In genomic region chr19:16369664-16370576, GRCh38 we compare ENCODE assay signal across 11 cellular contexts. TPM values are rescaled to one million over a fixed set of nuclear protein-coding genes. Genes with fewer than 3 reads are reported as not detected.
DNase-seq lines count a peak whose midpoint lies in the region; ATAC-seq, FAIRE-seq and TF ChIP-seq lines count a peak whose summit lies in the region.
"Had no signal": no experiment of that assay in that cellular context is flagged by ENCODE, and none has a peak within 500 bp of the region (broad histone marks: within the 10 kb centered on the region; RNA-seq: fewer than 3 reads in every experiment).

No MANE protein-coding gene starts in this region.

- H3K9me3 ChIP-seq in HepG2 (ENCODE audit: low read length) (no peaks in the 10 kb centered on the region), trophoblast cell (ENCODE audit: insufficient read depth, low read depth, low read length) (peaks cover 5% of the 10 kb centered on the region)

- TF ChIP-seq EP300 in HepG2 (IDR thresholded peaks at IDR 0.05; ENCODE audit: low read depth in 2 of 2, low read length in 2 of 2) (no peak), HepG2 (CRISPR knock-in tag; IDR thresholded peaks at IDR 0.05; ENCODE audit: borderline replicate concordance) (no peak)

- H3K27ac ChIP-seq in KMS-11 (peak overlapping the region; percentile 78; the same call in 1 of the 2 replicates), HepG2 (ENCODE audit: extremely low read length, insufficient read depth, low read length) (no peak overlapping the region), trophoblast cell (ENCODE audit: low read depth, low read length) (no peak overlapping the region)

- peaks cover 24% of the 10 kb centered on the region for H3K27me3 Mint-ChIP-seq in activated naive CD8-positive, alpha-beta T cell treated with anti-CD3 and anti-CD28 coated beads for 36 hours

- H3K27ac Mint-ChIP-seq in activated naive CD8-positive, alpha-beta T cell treated with anti-CD3 and anti-CD28 coated beads for 36 hours: peak overlapping the region; percentile 43

- no peak overlapping the region for H2BK120ac ChIP-seq in trophoblast cell (ENCODE audit: insufficient read depth, low read length, poor library complexity)

- no peak overlapping the region for H2BK5ac ChIP-seq in trophoblast cell (ENCODE audit: low read depth, low read length, poor library complexity)

- TF ChIP-seq RAD21 in HepG2 (CRISPR knock-in tag; IDR thresholded peaks at IDR 0.05): no peak

- H4K20me1 ChIP-seq in KMS-11 (ENCODE audit: insufficient read depth): no peaks in the 10 kb centered on the region
- no peaks in the 10 kb centered on the region for H4K20me1 ChIP-seq in HepG2 (ENCODE audit: insufficient read depth, low read length)

- CTCF ChIA-PET in HepG2 (lab: Yijun Ruan, JAX; ENCODE audit: low intra/inter-chr PET ratio, low total read pairs): no interaction called here

- FAIRE-seq in HepG2 (lab: Jason Lieb, UNC): no peak
- FAIRE-seq: K562 had no signal

- H4K12ac ChIP-seq in trophoblast cell (ENCODE audit: low read depth, low read length): no peak overlapping the region

- no peak overlapping the region for H3K9ac ChIP-seq in KMS-11
- H3K9ac ChIP-seq in HepG2 (ENCODE audit: insufficient read depth, low read depth, low read length): no peak overlapping the region
- no peak overlapping the region for H3K9ac ChIP-seq in trophoblast cell (ENCODE audit: low read length)

- no peaks in the 10 kb centered on the region for H3K9me3 Mint-ChIP-seq in activated naive CD8-positive, alpha-beta T cell treated with anti-CD3 and anti-CD28 coated beads for 36 hours

- no peak overlapping the region for H4K8ac ChIP-seq in trophoblast cell (ENCODE audit: low read depth, low read length)

- BruUV-seq in HepG2 (replicated peaks; lab: Mats Ljungman, UMichigan): no TSS peak

- POLR2A ChIA-PET in HepG2 (lab: Yijun Ruan, JAX): no interaction called here

- in situ Hi-C loops in HepG2 (cut with HindIII; ENCODE audit: extremely low pct_ligation_motif_present, low pct_unique_long_range_greater_than_20kb): no loop called here

- no peak overlapping the region for H4K91ac ChIP-seq in trophoblast cell (ENCODE audit: low read depth, low read length)

- no peak overlapping the region for H3K23ac ChIP-seq in trophoblast cell (ENCODE audit: low read length)

- no peak for DNase-seq in activated naive CD8-positive, alpha-beta T cell treated with anti-CD3 and anti-CD28 coated beads for 36 hours
- DNase-seq in stimulated activated CD4-positive, alpha-beta T cell treated with anti-CD3 and anti-CD28 coated beads, TNF-alpha, amount 100 ng/mL, for 4 hours (ENCODE audit: low read depth in 3 of 3): peak in 2 of 3 experiments; percentile 31 to 49
- DNase-seq in amniotic stem cell (lab: John Stamatoyannopoulos, UW): no peak
- no peak for DNase-seq in HepG2 (ENCODE audit: low spot score)
- no peak for DNase-seq in trophoblast cell
- DNase-seq: mammary epithelial cell, NCI-H510A had no signal

- peaks cover 69% of the 10 kb centered on the region for H3K4me1 Mint-ChIP-seq in activated naive CD8-positive, alpha-beta T cell treated with anti-CD3 and anti-CD28 coated beads for 36 hours

- intact Hi-C loops in HepG2 (cut with micrococcal nuclease; ENCODE audit: unreplicated experiment): no loop called here

- H3K18ac ChIP-seq in trophoblast cell (ENCODE audit: low read length): no peak overlapping the region

- H3K4me1 ChIP-seq in KMS-11 (ENCODE audit: low read depth, poor library complexity, severe bottlenecking) (peaks cover 93% of the 10 kb centered on the region), HepG2 (ENCODE audit: insufficient read depth, low read length) (peaks cover 46% of the 10 kb centered on the region), trophoblast cell (ENCODE audit: control insufficient read depth in 1 of 2, insufficient read depth in 2 of 2, low read length in 2 of 2) (no peaks in the 10 kb centered on the region)

- peak; percentile 4 to 8 for ATAC-seq in activated CD4-positive, CD25-positive, alpha-beta regulatory T cell treated with anti-CD3 and anti-CD28 coated beads, Interleukin-2, amount 50 U/mL, for 24 hours
- ATAC-seq in HG03342 (IDR thresholded peaks at IDR 0.05; ENCODE audit: unreplicated experiment): no peak
- ATAC-seq in HepG2: no peak
- ATAC-seq: K562 had no signal

- peaks cover 11% of the 10 kb centered on the region for H3K36me3 Mint-ChIP-seq in activated naive CD8-positive, alpha-beta T cell treated with anti-CD3 and anti-CD28 coated beads for 36 hours

- no peak for TF ChIP-seq POLR2A in HepG2 (IDR thresholded peaks at IDR 0.05; ENCODE audit: insufficient read depth in 1 of 2, low read depth in 2 of 2, low read length in 2 of 2)

- no peak for TF ChIP-seq CTCF in KMS-11 (conservative IDR thresholded peaks at IDR 0.05; ENCODE audit: low read depth, low read length)
- TF ChIP-seq CTCF in HepG2 (CRISPR knock-in tag; IDR thresholded peaks at IDR 0.05): no peak

- no peaks in the 10 kb centered on the region for H3K36me3 ChIP-seq in KMS-11 (ENCODE audit: insufficient read depth)
- peaks cover 4 to 26% of the 10 kb centered on the region in 2 experiments for H3K36me3 ChIP-seq in HepG2 (replicated peaks in 1 of 2; ENCODE audit: control insufficient read depth in 1 of 2, insufficient read depth in 2 of 2, low read length in 2 of 2)
- H3K36me3 ChIP-seq in trophoblast cell (ENCODE audit: control insufficient read depth in 1 of 2, insufficient read depth in 2 of 2, low read length in 2 of 2): peaks cover 14 to 27% of the 10 kb centered on the region in 2 experiments

- H2AFZ ChIP-seq in KMS-11 (ENCODE audit: low read depth) (no peak overlapping the region), HepG2 (ENCODE audit: low read length) (no peak overlapping the region), trophoblast cell (ENCODE audit: insufficient read depth, low read length, poor library complexity) (no peak overlapping the region)

- H3K27me3 ChIP-seq in KMS-11 (ENCODE audit: insufficient read depth, low read depth) (no peaks in the 10 kb centered on the region), HepG2 (ENCODE audit: control insufficient read depth in 1 of 2, insufficient read depth in 2 of 2, low read length in 2 of 2) (no peaks in the 10 kb centered on the region), trophoblast cell (ENCODE audit: insufficient read depth, low read length) (no peaks in the 10 kb centered on the region)

- H3K4me2 ChIP-seq in KMS-11 (peak overlapping the region; percentile 92; the same call in 1 of the 2 replicates), HepG2 (ENCODE audit: low read depth, low read length) (no peak overlapping the region), trophoblast cell (ENCODE audit: low read length) (no peak overlapping the region)

- no peak overlapping the region for H3K14ac ChIP-seq in trophoblast cell (ENCODE audit: low read length)

- H3K79me2 ChIP-seq in KMS-11 (ENCODE audit: insufficient read depth, low read depth): no peaks in the 10 kb centered on the region
- H3K79me2 ChIP-seq in HepG2 (ENCODE audit: insufficient read depth, low read length): no peaks in the 10 kb centered on the region
- H3K79me2 ChIP-seq in trophoblast cell (ENCODE audit: control insufficient read depth, insufficient read depth, low read length, poor library complexity): no peaks in the 10 kb centered on the region

- no peak overlapping the region for H2AK5ac ChIP-seq in trophoblast cell (ENCODE audit: low read length)

- H3K4me3 ChIP-seq in KMS-11 (IDR thresholded peaks at IDR 0.05; ENCODE audit: insufficient read depth, low read depth, low read length): no peak overlapping the region
- H3K4me3 ChIP-seq in HepG2 (replicated peaks in 1 of 3; ENCODE audit: insufficient read depth in 1 of 3, low read depth in 2 of 3, low read length in 3 of 3): no peak overlapping the region
- H3K4me3 ChIP-seq in trophoblast cell (ENCODE audit: low read depth, low read length): no peak overlapping the region
- H3K4me3 ChIP-seq: K562 had no signal

- H3K4ac ChIP-seq in trophoblast cell (ENCODE audit: low read depth, low read length): no peak overlapping the region

- WGBS in HepG2 (ENCODE audit: low lambda C conversion rate): 100% methylated on average over 8 of the region's 22 CpGs
- WGBS in trophoblast cell (ENCODE audit: extremely low coverage, insufficient coverage, insufficient read length): no CpG with 5 or more reads among the region's 22 CpGs

- H2BK12ac ChIP-seq in trophoblast cell (ENCODE audit: low read length): no peak overlapping the region

- peak overlapping the region; percentile 6 for H3K4me3 Mint-ChIP-seq in activated naive CD8-positive, alpha-beta T cell treated with anti-CD3 and anti-CD28 coated beads for 36 hours

- H3K79me1 ChIP-seq in trophoblast cell (ENCODE audit: low read length): no peaks in the 10 kb centered on the region

RNA-seq across cellular contexts. Expression of gene KLF2, which starts 45.3 kb away (rescaled TPM):
- total RNA-seq in activated naive CD8-positive, alpha-beta T cell treated with anti-CD3 and anti-CD28 coated beads for 36 hours: under 1 TPM; 0.18 to 0.23 TPM
- not detected in 2 replicates for total RNA-seq in HepG2 (2016; rRNA removed; fragmentation: Illumina TruSeq; extraction: Trizol)
- total RNA-seq in HepG2 (2016; cell fraction: cytosol; rRNA removed; fragmentation: Illumina TruSeq; extraction: Trizol; ENCODE audit: low read depth): not detected in 2 replicates
- total RNA-seq in HepG2 (2016; cell fraction: insoluble cytoplasmic fraction; rRNA removed; fragmentation: Illumina TruSeq; extraction: Trizol): not detected in 2 replicates
- total RNA-seq in HepG2 (2016; cell fraction: membrane; rRNA removed; fragmentation: Illumina TruSeq; extraction: Trizol): not detected in 2 replicates
- total RNA-seq in HepG2 (2016; cell fraction: nucleus; rRNA removed; fragmentation: Illumina TruSeq; extraction: Trizol): not detected in 2 replicates
- 0.05 TPM in 1 of 2 replicates, not detected in the other for polyA plus RNA-seq in HepG2 (2011; rRNA removed)
- 0.05 TPM in 1 of 2 replicates, not detected in the other for polyA plus RNA-seq in HepG2 (2011; cell fraction: cytosol; rRNA removed)
- 0.16 and 0.23 TPM in 2 replicates for polyA plus RNA-seq in HepG2 (2011; cell fraction: nucleus; rRNA removed)
- polyA plus RNA-seq in HepG2 (2012): not detected in 2 replicates
- not detected in 2 replicates for polyA plus RNA-seq in HepG2 (2016; cell fraction: cytosol; fragmentation: Illumina TruSeq; extraction: Trizol; ENCODE audit: low read depth)
- polyA plus RNA-seq in HepG2 (2016; cell fraction: insoluble cytoplasmic fraction; fragmentation: Illumina TruSeq; extraction: Trizol; ENCODE audit: low read depth): not detected in 2 replicates
- 0.27 TPM in 1 of 2 replicates, not detected in the other for polyA plus RNA-seq in HepG2 (2016; cell fraction: membrane; fragmentation: Illumina TruSeq; extraction: Trizol; ENCODE audit: low read depth)
- not detected in 2 replicates for polyA plus RNA-seq in HepG2 (2016; cell fraction: nucleus; fragmentation: Illumina TruSeq; extraction: Trizol; ENCODE audit: insufficient read depth, low read depth)
- polyA minus RNA-seq in HepG2 (2011; rRNA and poly(A)+ RNA removed; ENCODE audit: low replicate concordance): 0.16 TPM in 1 of 2 replicates, not detected in the other
- not detected in 2 replicates for polyA minus RNA-seq in HepG2 (2011; cell fraction: cytosol; rRNA and poly(A)+ RNA removed)
- polyA minus RNA-seq in HepG2 (2011; cell fraction: nucleus; rRNA and poly(A)+ RNA removed): not detected in 2 replicates
- 1.0 and 1.2 TPM in 2 replicates for polyA plus RNA-seq in trophoblast cell (2013)
- polyA plus RNA-seq: K562 had no signal

Comparison
In these comparisons a context has a peak if more than half of its experiments do, and no peak if none do; other contexts are left out.
1. ATAC-seq: peak in activated CD4-positive, CD25-positive, alpha-beta regulatory T cell treated with anti-CD3 and anti-CD28 coated beads, Interleukin-2, amount 50 U/mL, for 24 hours (2 of 2); none in HG03342 (single experiment) and HepG2 (single experiment).
2. DNase-seq: peak in stimulated activated CD4-positive, alpha-beta T cell treated with anti-CD3 and anti-CD28 coated beads, TNF-alpha, amount 100 ng/mL, for 4 hours (2 of 3); none in activated naive CD8-positive, alpha-beta T cell treated with anti-CD3 and anti-CD28 coated beads for 36 hours (single experiment), amniotic stem cell (single experiment), HepG2 (single experiment) and trophoblast cell (0 of 2).